In the genomic region with DNA sequence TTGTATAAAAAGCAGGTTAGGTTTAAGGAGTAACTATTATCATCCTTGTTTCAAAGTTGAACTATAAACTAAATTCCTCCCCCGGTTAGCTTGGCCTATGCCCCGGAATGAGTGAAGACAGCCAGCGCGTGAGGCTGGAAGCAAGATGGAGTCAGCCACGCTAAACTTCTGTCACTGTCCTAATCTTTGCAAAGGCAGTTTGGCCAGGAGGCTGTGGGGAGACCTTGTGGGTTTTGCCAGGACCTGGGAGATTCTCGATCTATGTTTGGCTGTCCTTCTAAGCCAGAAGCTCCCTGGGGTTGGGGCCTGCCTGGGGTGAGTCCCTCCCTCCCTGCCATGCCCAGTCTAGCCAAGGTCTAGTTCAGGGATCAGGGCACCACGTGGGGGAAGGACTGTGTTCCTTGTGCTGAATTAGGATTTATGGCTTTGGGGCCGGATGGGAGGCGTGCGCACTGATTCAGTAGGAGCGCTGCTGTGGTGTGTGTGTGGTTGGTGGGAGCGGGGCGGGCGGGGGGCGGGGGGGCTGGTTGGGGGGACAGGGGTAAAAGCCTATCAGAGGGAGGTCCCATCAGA, we compare ENCODE assay signal across 8 cellular contexts. TPM values are rescaled to one million over a fixed set of nuclear protein-coding genes. Genes with fewer than 3 reads are reported as not detected.
A peak's percentile ranks its signal among the peaks of the same experiment; 100 is the strongest.
DNase-seq lines count a peak whose midpoint lies in the region; ATAC-seq and TF ChIP-seq lines count a peak whose summit lies in the region.

No MANE protein-coding gene starts in this region.

- CTCF ChIA-PET in activated CD4-positive, alpha-beta T cell treated with anti-CD3 and anti-CD28 coated beads, Interleukin-2, amount 10 ng/mL, durations not matched to agents 7 days and 5 days (lab: Charles Lee) = interaction anchor here (1.8 kb wide), 1 partner anchor 114 kb away, joined by 6 read pairs; no protein-coding TSS in a partner anchor

- H3K27me3 Mint-ChIP-seq in activated CD4-positive, alpha-beta T cell treated with anti-CD3 and anti-CD28 coated beads, Interleukin-2, amount 10 ng/mL, durations not matched to agents 7 days and 5 days = peaks cover 9% of the 10 kb centered on the region

- no peak for TF ChIP-seq CTCF in epithelial cell of proximal tubule (conservative IDR thresholded peaks at IDR 0.05; ENCODE audit: low read depth, low read length)

- H3K9me3 Mint-ChIP-seq in activated CD4-positive, alpha-beta T cell treated with anti-CD3 and anti-CD28 coated beads, Interleukin-2, amount 10 ng/mL, durations not matched to agents 7 days and 5 days = no peaks in the 10 kb centered on the region

- H3K4me1 Mint-ChIP-seq in activated CD4-positive, alpha-beta T cell treated with anti-CD3 and anti-CD28 coated beads, Interleukin-2, amount 10 ng/mL, durations not matched to agents 7 days and 5 days = peaks cover 19% of the 10 kb centered on the region

- no peak overlapping the region for H2AFZ ChIP-seq in neuron (ENCODE audit: low read depth, low read length)

- peak; percentile 49 for DNase-seq in DMS 273 (lab: John Stamatoyannopoulos, UW; ENCODE audit: unreplicated experiment)
- no peak for DNase-seq in DMS 273 treated with DMSO at 0.1 percent for 48 hours (lab: John Stamatoyannopoulos, UW)
- DNase-seq in activated CD4-positive, alpha-beta T cell treated with anti-CD3 and anti-CD28 coated beads, Interleukin-2, amount 10 ng/mL, durations not matched to agents 7 days and 5 days = no peak
- no peak for DNase-seq in epithelial cell of proximal tubule (ENCODE audit: low read depth)

- peak overlapping the region; percentile 53 for H3K4me3 Mint-ChIP-seq in activated CD4-positive, alpha-beta T cell treated with anti-CD3 and anti-CD28 coated beads, Interleukin-2, amount 10 ng/mL, durations not matched to agents 7 days and 5 days

- no peaks in the 10 kb centered on the region for H3K36me3 ChIP-seq in neuron (ENCODE audit: insufficient read depth, low read length)

- H3K4me3 ChIP-seq in epithelial cell of proximal tubule (ENCODE audit: low read depth, low read length) = peak overlapping the region; percentile 87
- H3K4me3 ChIP-seq in neuron (ENCODE audit: low read length) = peak overlapping the region; percentile 52

- peaks cover 3% of the 10 kb centered on the region for H3K36me3 Mint-ChIP-seq in activated CD4-positive, alpha-beta T cell treated with anti-CD3 and anti-CD28 coated beads, Interleukin-2, amount 10 ng/mL, durations not matched to agents 7 days and 5 days (ENCODE audit: low read depth)

- H3K27me3 ChIP-seq in neuron (ENCODE audit: insufficient read depth, low read length) = no peaks in the 10 kb centered on the region

- peak overlapping the region; percentile 88 for H3K27ac Mint-ChIP-seq in activated CD4-positive, alpha-beta T cell treated with anti-CD3 and anti-CD28 coated beads, Interleukin-2, amount 10 ng/mL, durations not matched to agents 7 days and 5 days

- POLR2A ChIA-PET in activated CD4-positive, alpha-beta T cell treated with anti-CD3 and anti-CD28 coated beads, Interleukin-2, amount 10 ng/mL, durations not matched to agents 7 days and 5 days (lab: Charles Lee) = no interaction called here

- ATAC-seq in GM18907 (IDR thresholded peaks at IDR 0.05; ENCODE audit: unreplicated experiment) = no peak
- no peak for ATAC-seq in HG03135 (IDR thresholded peaks at IDR 0.05; ENCODE audit: unreplicated experiment)
- no peak for ATAC-seq in HG03025 (IDR thresholded peaks at IDR 0.05; ENCODE audit: low FRiP score, unreplicated experiment)

- no peaks in the 10 kb centered on the region for H3K9me3 ChIP-seq in neuron (ENCODE audit: low read length)

- H3K4me1 ChIP-seq in neuron (ENCODE audit: insufficient read depth, low read length) = peaks cover 11% of the 10 kb centered on the region

RNA-seq across cellular contexts. Expression of gene GTF2IRD1, which starts 0.9 kb away (rescaled TPM):
- 1 to 10 TPM in 1 of 2 experiments, under 1 TPM in 1; 0.94 to 1.3 TPM for total RNA-seq in activated CD4-positive, alpha-beta T cell treated with anti-CD3 and anti-CD28 coated beads, Interleukin-2, amount 10 ng/mL, durations not matched to agents 7 days and 5 days
- 23.8 and 28.0 TPM in 2 replicates for total RNA-seq in epithelial cell of proximal tubule

Comparison
In these comparisons a context has a peak if more than half of its experiments do, and no peak if none do; other contexts are left out.
1. RNA of gene GTF2IRD1, which starts 0.9 kb away (total RNA-seq): 23.8 to 28.0 TPM in epithelial cell of proximal tubule; 0.94 to 1.3 TPM in activated CD4-positive, alpha-beta T cell treated with anti-CD3 and anti-CD28 coated beads, Interleukin-2, amount 10 ng/mL, durations not matched to agents 7 days and 5 days; every median in the first group is over 10 times any median in the second.